ENCODE assay signal across 14 cellular contexts in the genomic region with DNA sequence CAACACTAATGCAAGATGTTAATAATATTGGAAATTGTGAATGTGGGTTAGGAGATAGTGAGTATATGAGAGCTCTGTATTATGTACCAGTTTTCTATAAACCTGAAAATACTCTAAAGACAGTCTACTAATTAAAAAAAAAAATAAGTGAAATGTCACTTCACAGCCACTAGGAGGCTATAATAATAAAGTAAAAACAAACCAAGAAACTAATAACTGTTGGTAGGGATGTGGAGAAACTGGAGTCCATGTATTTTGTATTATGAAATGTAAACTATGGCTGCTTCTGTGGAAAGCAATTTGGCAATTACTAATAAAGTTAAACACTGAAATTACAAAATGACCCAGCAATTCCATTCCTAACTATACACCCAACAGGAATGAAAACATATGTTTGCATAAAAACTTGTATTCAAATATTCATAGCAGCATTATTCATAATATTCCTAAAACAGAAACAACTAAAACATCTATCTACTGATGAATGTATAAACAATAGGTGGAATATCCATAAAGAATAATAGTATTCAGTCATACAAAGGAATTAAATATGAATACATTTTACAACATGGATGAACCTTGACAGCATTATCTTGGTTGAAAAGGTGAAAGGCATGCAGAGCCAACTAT. TPM values are rescaled to one million over a fixed set of nuclear protein-coding genes. Genes with fewer than 3 reads are reported as not detected.
DNase-seq lines count a peak whose midpoint lies in the region; ATAC-seq, FAIRE-seq and TF ChIP-seq lines count a peak whose summit lies in the region.
"Had no signal": no experiment of that assay in that cellular context is flagged by ENCODE, and none has a peak within 500 bp of the region (broad histone marks: within the 10 kb centered on the region; RNA-seq: fewer than 3 reads in every experiment).

No MANE protein-coding gene starts in this region.

- no peaks in the 10 kb centered on the region for H3K36me3 Mint-ChIP-seq in CD4-positive, alpha-beta T cell (ENCODE audit: low read depth)

- no peak overlapping the region for H3K4me2 ChIP-seq in HepG2 (ENCODE audit: low read depth, low read length)
- H3K4me2 ChIP-seq in KMS-11 = no peak overlapping the region
- H3K4me2 ChIP-seq: BLaER1 treated with 17β-estradiol and CSF1 and Interleukin-3, amounts not matched to agents 10 nM and 100 nM had no signal

- H3K4me3 Mint-ChIP-seq in CD4-positive, alpha-beta T cell = no peak overlapping the region
- H3K4me3 Mint-ChIP-seq: activated CD4-positive, alpha-beta T cell treated with anti-CD3 and anti-CD28 coated beads, Interleukin-2, amount 10 ng/mL, durations not matched to agents 7 days and 5 days had no signal

- no peaks in the 10 kb centered on the region for H3K27me3 Mint-ChIP-seq in CD4-positive, alpha-beta T cell
- H3K27me3 Mint-ChIP-seq: activated CD4-positive, alpha-beta T cell treated with anti-CD3 and anti-CD28 coated beads, Interleukin-2, amount 10 ng/mL, durations not matched to agents 7 days and 5 days had no signal

- no peaks in the 10 kb centered on the region for H3K27me3 ChIP-seq in liver (ENCODE audit: control insufficient read depth in 4 of 4, insufficient read depth in 4 of 4, low read length in 3 of 4)
- H3K27me3 ChIP-seq in HepG2 (ENCODE audit: control insufficient read depth in 1 of 2, insufficient read depth in 2 of 2, low read length in 2 of 2) = no peaks in the 10 kb centered on the region
- H3K27me3 ChIP-seq in KMS-11 (ENCODE audit: insufficient read depth, low read depth) = no peaks in the 10 kb centered on the region
- H3K27me3 ChIP-seq in CD4-positive, alpha-beta T cell (ENCODE audit: control insufficient read depth, insufficient read depth, low read length) = no peaks in the 10 kb centered on the region
- H3K27me3 ChIP-seq: BLaER1 treated with 17β-estradiol and CSF1 and Interleukin-3, amounts not matched to agents 10 nM and 100 nM; heart right ventricle had no signal

- CTCF ChIA-PET in HepG2 (lab: Yijun Ruan, JAX; ENCODE audit: low intra/inter-chr PET ratio, low total read pairs) = no interaction called here
- CTCF ChIA-PET in CD4-positive, alpha-beta T cell (lab: Charles Lee) = no interaction called here

- no peak overlapping the region for H3K4me3 ChIP-seq in liver (ENCODE audit: low read depth in 1 of 3, low read length in 3 of 3)
- no peak overlapping the region for H3K4me3 ChIP-seq in HepG2 (replicated peaks in 1 of 3; ENCODE audit: insufficient read depth in 1 of 3, low read depth in 2 of 3, low read length in 3 of 3)
- no peak overlapping the region for H3K4me3 ChIP-seq in KMS-11 (IDR thresholded peaks at IDR 0.05; ENCODE audit: insufficient read depth, low read depth, low read length)
- H3K4me3 ChIP-seq in cardiac fibroblast (replicated peaks in 1 of 2; ENCODE audit: low read depth in 2 of 2, low read length in 2 of 2) = no peak overlapping the region
- H3K4me3 ChIP-seq: BLaER1 treated with 17β-estradiol and CSF1 and Interleukin-3, amounts not matched to agents 10 nM and 100 nM; heart right ventricle had no signal

- H3K79me2 ChIP-seq in HepG2 (ENCODE audit: insufficient read depth, low read length) (no peaks in the 10 kb centered on the region), KMS-11 (ENCODE audit: insufficient read depth, low read depth) (no peaks in the 10 kb centered on the region)
- H3K79me2 ChIP-seq: parathyroid adenoma had no signal

- TF ChIP-seq POLR2A in HepG2 (IDR thresholded peaks at IDR 0.05; ENCODE audit: insufficient read depth in 1 of 2, low read depth in 2 of 2, low read length in 2 of 2) = no peak

- no peak for FAIRE-seq in HepG2 (lab: Jason Lieb, UNC)

- H3K36me3 ChIP-seq in liver (ENCODE audit: control insufficient read depth in 4 of 4, insufficient read depth in 3 of 4, low read depth in 1 of 4, low read length in 3 of 4) = no peaks in the 10 kb centered on the region
- no peaks in the 10 kb centered on the region for H3K36me3 ChIP-seq in HepG2 (replicated peaks in 1 of 2; ENCODE audit: control insufficient read depth in 1 of 2, insufficient read depth in 2 of 2, low read length in 2 of 2)
- no peaks in the 10 kb centered on the region for H3K36me3 ChIP-seq in KMS-11 (ENCODE audit: insufficient read depth)
- H3K36me3 ChIP-seq: BLaER1 treated with 17β-estradiol and CSF1 and Interleukin-3, amounts not matched to agents 10 nM and 100 nM; heart right ventricle had no signal

- H3K9me3 Mint-ChIP-seq in CD4-positive, alpha-beta T cell = peaks cover 3% of the 10 kb centered on the region
- H3K9me3 Mint-ChIP-seq: activated CD4-positive, alpha-beta T cell treated with anti-CD3 and anti-CD28 coated beads, Interleukin-2, amount 10 ng/mL, durations not matched to agents 7 days and 5 days had no signal

- in situ Hi-C loops in HepG2 (cut with HindIII; ENCODE audit: extremely low pct_ligation_motif_present, low pct_unique_long_range_greater_than_20kb) = no loop called here

- no peaks in the 10 kb centered on the region for H3K9me3 ChIP-seq in liver (ENCODE audit: control insufficient read depth in 4 of 4, low read length in 3 of 4)
- no peaks in the 10 kb centered on the region for H3K9me3 ChIP-seq in HepG2 (ENCODE audit: low read length)
- no peaks in the 10 kb centered on the region for H3K9me3 ChIP-seq in CD4-positive, alpha-beta T cell (ENCODE audit: control insufficient read depth, low read length)
- H3K9me3 ChIP-seq: BLaER1 treated with 17β-estradiol and CSF1 and Interleukin-3, amounts not matched to agents 10 nM and 100 nM; heart right ventricle had no signal

- ATAC-seq in HepG2 (no peak), HG02973 (IDR thresholded peaks at IDR 0.05; ENCODE audit: unreplicated experiment) (no peak)
- ATAC-seq in CD4-positive, alpha-beta T cell (ENCODE audit: poor library complexity) = no peak
- ATAC-seq: heart right ventricle had no signal

- H3K4me1 ChIP-seq in liver (ENCODE audit: control insufficient read depth in 4 of 4, insufficient read depth in 4 of 4, low read length in 3 of 4) = no peaks in the 10 kb centered on the region
- no peaks in the 10 kb centered on the region for H3K4me1 ChIP-seq in HepG2 (ENCODE audit: insufficient read depth, low read length)
- H3K4me1 ChIP-seq in KMS-11 (ENCODE audit: low read depth, poor library complexity, severe bottlenecking) = no peaks in the 10 kb centered on the region
- H3K4me1 ChIP-seq: BLaER1 treated with 17β-estradiol and CSF1 and Interleukin-3, amounts not matched to agents 10 nM and 100 nM; heart right ventricle; parathyroid adenoma had no signal

- BruUV-seq in HepG2 (replicated peaks; lab: Mats Ljungman, UMichigan) = no TSS peak

- H3K27ac Mint-ChIP-seq in CD4-positive, alpha-beta T cell = no peak overlapping the region
- H3K27ac Mint-ChIP-seq: activated CD4-positive, alpha-beta T cell treated with anti-CD3 and anti-CD28 coated beads, Interleukin-2, amount 10 ng/mL, durations not matched to agents 7 days and 5 days had no signal

- TF ChIP-seq EP300 in HepG2 (IDR thresholded peaks at IDR 0.05; ENCODE audit: low read depth in 2 of 2, low read length in 2 of 2) (no peak), HepG2 (CRISPR knock-in tag; IDR thresholded peaks at IDR 0.05; ENCODE audit: borderline replicate concordance) (no peak)

- no peaks in the 10 kb centered on the region for H4K20me1 ChIP-seq in HepG2 (ENCODE audit: insufficient read depth, low read length)
- no peaks in the 10 kb centered on the region for H4K20me1 ChIP-seq in KMS-11 (ENCODE audit: insufficient read depth)
- H4K20me1 ChIP-seq: BLaER1 treated with 17β-estradiol and CSF1 and Interleukin-3, amounts not matched to agents 10 nM and 100 nM had no signal

- H3K9ac ChIP-seq in liver (ENCODE audit: low read depth in 1 of 2, low read length in 2 of 2) (no peak overlapping the region), HepG2 (ENCODE audit: insufficient read depth, low read depth, low read length) (no peak overlapping the region), KMS-11 (no peak overlapping the region)
- H3K9ac ChIP-seq: BLaER1 treated with 17β-estradiol and CSF1 and Interleukin-3, amounts not matched to agents 10 nM and 100 nM; parathyroid adenoma had no signal

- no peaks in the 10 kb centered on the region for H3K4me1 Mint-ChIP-seq in CD4-positive, alpha-beta T cell (ENCODE audit: low read depth)
- H3K4me1 Mint-ChIP-seq: activated CD4-positive, alpha-beta T cell treated with anti-CD3 and anti-CD28 coated beads, Interleukin-2, amount 10 ng/mL, durations not matched to agents 7 days and 5 days had no signal

- H2AFZ ChIP-seq in HepG2 (ENCODE audit: low read length) (no peak overlapping the region), KMS-11 (ENCODE audit: low read depth) (no peak overlapping the region)
- H2AFZ ChIP-seq: parathyroid adenoma had no signal

- TF ChIP-seq RAD21 in liver (IDR thresholded peaks at IDR 0.05) = peak; percentile 17 to 45
- TF ChIP-seq RAD21 in HepG2 (CRISPR knock-in tag; IDR thresholded peaks at IDR 0.05) = no peak

- no peak for DNase-seq in HepG2 (ENCODE audit: low spot score)
- peak; percentile 1 for DNase-seq in cardiac fibroblast (ENCODE audit: low read depth in 2 of 2)
- DNase-seq in GM19240 (ENCODE audit: insufficient read length, low spot score) = no peak
- no peak for DNase-seq in DMS 273 (lab: John Stamatoyannopoulos, UW; ENCODE audit: unreplicated experiment)
- no peak for DNase-seq in CD4-positive, alpha-beta T cell
- DNase-seq: activated CD4-positive, alpha-beta T cell treated with anti-CD3 and anti-CD28 coated beads, Interleukin-2, amount 10 ng/mL, durations not matched to agents 7 days and 5 days; aorta; heart right ventricle; NCI-H748 treated with DMSO at 0.1 percent for 48 hours had no signal

- peak; percentile 22 for TF ChIP-seq CTCF in liver (IDR thresholded peaks at IDR 0.05; ENCODE audit: low read depth, low read length, missing input control)
- TF ChIP-seq CTCF in HepG2 (CRISPR knock-in tag; IDR thresholded peaks at IDR 0.05) = no peak
- peak; percentile 74 for TF ChIP-seq CTCF in KMS-11 (conservative IDR thresholded peaks at IDR 0.05; ENCODE audit: low read depth, low read length)
- peak; percentile 11 for TF ChIP-seq CTCF in cardiac fibroblast (IDR thresholded peaks at IDR 0.05; ENCODE audit: low read depth, low read length)
- no peak for TF ChIP-seq CTCF in CD4-positive, alpha-beta T cell (IDR thresholded peaks at IDR 0.05)

- POLR2A ChIA-PET in HepG2 (lab: Yijun Ruan, JAX) = no interaction called here
- POLR2A ChIA-PET in CD4-positive, alpha-beta T cell (lab: Charles Lee) = no interaction called here

- intact Hi-C loops in HepG2 (cut with micrococcal nuclease; ENCODE audit: unreplicated experiment) = no loop called here
- intact Hi-C loops in CD4-positive, alpha-beta T cell (cut with DNase I, micrococcal nuclease) = no loop called here

- H3K27ac ChIP-seq in liver (ENCODE audit: low read depth in 1 of 2, low read length in 2 of 2) = no peak overlapping the region
- no peak overlapping the region for H3K27ac ChIP-seq in HepG2 (ENCODE audit: extremely low read length, insufficient read depth, low read length)
- no peak overlapping the region for H3K27ac ChIP-seq in KMS-11
- no peak overlapping the region for H3K27ac ChIP-seq in CD4-positive, alpha-beta T cell (ENCODE audit: low read depth, low read length)
- H3K27ac ChIP-seq: BLaER1 treated with 17β-estradiol and CSF1 and Interleukin-3, amounts not matched to agents 10 nM and 100 nM; heart right ventricle; parathyroid adenoma had no signal

RNA-seq across cellular contexts. Expression of a gene that starts 36.2 kb away (rescaled TPM):
- total RNA-seq in liver (not detected), HepG2 (2016; rRNA removed; fragmentation: Illumina TruSeq; extraction: Trizol) (not detected in 2 replicates)
- polyA plus RNA-seq in liver (not detected), HepG2 (2011; rRNA removed) (not detected in 2 replicates)
- total RNA-seq in HepG2 (2016; cell fraction: cytosol; rRNA removed; fragmentation: Illumina TruSeq; extraction: Trizol; ENCODE audit: low read depth) = not detected in 2 replicates
- total RNA-seq in HepG2 (2016; cell fraction: insoluble cytoplasmic fraction; rRNA removed; fragmentation: Illumina TruSeq; extraction: Trizol) = not detected in 2 replicates
- total RNA-seq in HepG2 (2016; cell fraction: membrane; rRNA removed; fragmentation: Illumina TruSeq; extraction: Trizol) = not detected in 2 replicates
- total RNA-seq in HepG2 (2016; cell fraction: nucleus; rRNA removed; fragmentation: Illumina TruSeq; extraction: Trizol) = not detected in 2 replicates
- polyA plus RNA-seq in HepG2 (2011; cell fraction: cytosol; rRNA removed) = not detected in 2 replicates
- not detected in 2 replicates for polyA plus RNA-seq in HepG2 (2011; cell fraction: nucleus; rRNA removed)
- not detected in 2 replicates for polyA plus RNA-seq in HepG2 (2012)
- not detected in 2 replicates for polyA plus RNA-seq in HepG2 (2016; cell fraction: cytosol; fragmentation: Illumina TruSeq; extraction: Trizol; ENCODE audit: low read depth)
- polyA plus RNA-seq in HepG2 (2016; cell fraction: insoluble cytoplasmic fraction; fragmentation: Illumina TruSeq; extraction: Trizol; ENCODE audit: low read depth) = not detected in 2 replicates
- not detected in 2 replicates for polyA plus RNA-seq in HepG2 (2016; cell fraction: membrane; fragmentation: Illumina TruSeq; extraction: Trizol; ENCODE audit: low read depth)
- polyA plus RNA-seq in HepG2 (2016; cell fraction: nucleus; fragmentation: Illumina TruSeq; extraction: Trizol; ENCODE audit: insufficient read depth, low read depth) = not detected in 2 replicates
- polyA minus RNA-seq in HepG2 (2011; rRNA and poly(A)+ RNA removed; ENCODE audit: low replicate concordance) = not detected in 2 replicates
- not detected in 2 replicates for polyA minus RNA-seq in HepG2 (2011; cell fraction: cytosol; rRNA and poly(A)+ RNA removed)
- not detected in 2 replicates for polyA minus RNA-seq in HepG2 (2011; cell fraction: nucleus; rRNA and poly(A)+ RNA removed)
- total RNA-seq in CD4-positive, alpha-beta T cell = not detected
- total RNA-seq: activated CD4-positive, alpha-beta T cell treated with anti-CD3 and anti-CD28 coated beads, Interleukin-2, amount 10 ng/mL, durations not matched to agents 7 days and 5 days had no signal
- polyA plus RNA-seq: aorta had no signal

Comparison
In these comparisons a context has a peak if more than half of its experiments do, and no peak if none do; other contexts are left out.
1. CTCF ChIP-seq: peak in liver (single experiment), KMS-11 (single experiment) and cardiac fibroblast (single experiment); none in HepG2 (single experiment) and CD4-positive, alpha-beta T cell (single experiment).
2. DNase-seq: peak in cardiac fibroblast (2 of 2); none in HepG2 (single experiment), GM19240 (single experiment), DMS 273 (single experiment) and CD4-positive, alpha-beta T cell (0 of 10).